Comparison of ENCODE assay signal across 32 cellular contexts in genomic region chr14:84421611-84422010, GRCh38.
A peak's percentile ranks its signal among the peaks of the same experiment; 100 is the strongest.
DNase-seq lines count a peak whose midpoint lies in the region; ATAC-seq and TF ChIP-seq lines count a peak whose summit lies in the region.
"Had no signal": no experiment of that assay in that cellular context is flagged by ENCODE, and none has a peak within 500 bp of the region (broad histone marks: within the 10 kb centered on the region; RNA-seq: fewer than 3 reads in every experiment).

No MANE protein-coding gene starts in this region.

- no peaks in the 10 kb centered on the region for H4K20me1 ChIP-seq in OCI-LY7 (ENCODE audit: insufficient read depth, low read length)
- H4K20me1 ChIP-seq: BLaER1 treated with 17β-estradiol and CSF1 and Interleukin-3, amounts not matched to agents 10 nM and 100 nM had no signal

- POLR2A ChIA-PET in OCI-LY7 (lab: Charles Lee): no interaction called here

- H3K9me3 Mint-ChIP-seq in chondrocyte (ENCODE audit: low read depth) (peaks cover 21% of the 10 kb centered on the region), osteocyte (ENCODE audit: unreplicated experiment) (peaks cover 20% of the 10 kb centered on the region)
- H3K9me3 Mint-ChIP-seq: HFFc6 had no signal

- no peaks in the 10 kb centered on the region for H3K9me2 ChIP-seq in OCI-LY7 (ENCODE audit: insufficient read depth, low read length)
- H3K9me2 ChIP-seq: SK-N-SH had no signal

- ATAC-seq in HG03565 (IDR thresholded peaks at IDR 0.05; ENCODE audit: unreplicated experiment): no peak
- ATAC-seq: left lobe of liver, pancreas, upper lobe of right lung had no signal

- intact Hi-C loops in OCI-LY7 (cut with micrococcal nuclease; ENCODE audit: unreplicated experiment): no loop called here

- H3K4me1 Mint-ChIP-seq in chondrocyte (ENCODE audit: low read depth) (peaks cover 31% of the 10 kb centered on the region), osteocyte (ENCODE audit: unreplicated experiment) (peaks cover 32% of the 10 kb centered on the region)
- H3K4me1 Mint-ChIP-seq: activated B cell treated with CpG ODN at 0.5 μM for 24 hours; activated CD4-positive, alpha-beta T cell treated with anti-CD3 and anti-CD28 coated beads, Interleukin-2, amount 10 ng/mL, durations not matched to agents 7 days and 5 days; activated naive CD8-positive, alpha-beta T cell treated with anti-CD3 and anti-CD28 coated beads for 36 hours; memory B cell had no signal

- BruUV-seq in OCI-LY7 (replicated peaks; lab: Mats Ljungman, UMichigan): no TSS peak

- H3K27ac ChIP-seq in OCI-LY7 (ENCODE audit: low read depth, low read length, poor library complexity, severe bottlenecking): no peak overlapping the region
- H3K27ac ChIP-seq: ascending aorta; BLaER1 treated with 17β-estradiol and CSF1 and Interleukin-3, amounts not matched to agents 10 nM and 100 nM; pancreas; upper lobe of right lung had no signal

- DNase-seq in NCI-H146 treated with DMSO at 0.1 percent for 48 hours (lab: John Stamatoyannopoulos, UW; ENCODE audit: unreplicated experiment) (peak; percentile 2), NCI-H748 treated with DMSO at 0.1 percent for 48 hours (lab: John Stamatoyannopoulos, UW) (peak; percentile 62), chondrocyte (ENCODE audit: low spot score) (no peak), osteocyte (ENCODE audit: extremely low spot score, unreplicated experiment) (no peak), NCI-H774 (lab: John Stamatoyannopoulos, UW) (no peak), OCI-LY7 (ENCODE audit: low spot score) (no peak)
- DNase-seq: activated B cell treated with CpG ODN at 0.5 μM for 24 hours; activated CD4-positive, alpha-beta T cell treated with anti-CD3 and anti-CD28 coated beads, Interleukin-2, amount 10 ng/mL, durations not matched to agents 7 days and 5 days; activated gamma-delta T cell; activated naive CD8-positive, alpha-beta T cell treated with anti-CD3 and anti-CD28 coated beads for 36 hours; activated T-cell treated with anti-CD3 and anti-CD28 coated beads, Interleukin-2, amount 50 U/mL, for 1 hour; Caco-2; caudate nucleus; dermis blood vessel endothelial cell; GOT3; HFFc6; NCI-H1048; NCI-H1694 treated with DMSO at 0.1 percent for 48 hours; NCI-H2227 treated with DMSO at 0.1 percent for 48 hours; NCI-H526 treated with DMSO at 0.1 percent for 48 hours; pancreas; retina; RPMI8226; SK-N-SH; small intestine; stimulated activated naive CD4-positive, alpha-beta T cell; upper lobe of right lung had no signal

- no peaks in the 10 kb centered on the region for H3K9me3 ChIP-seq in OCI-LY7 (ENCODE audit: low read length)
- H3K9me3 ChIP-seq: ascending aorta, Caco-2, pancreas, SK-N-SH, upper lobe of right lung had no signal

- no peak for TF ChIP-seq CTCF in chondrocyte (IDR thresholded peaks at IDR 0.05)
- TF ChIP-seq CTCF in osteocyte (IDR thresholded peaks at IDR 0.05): no peak
- no peak for TF ChIP-seq CTCF in OCI-LY7 (conservative IDR thresholded peaks at IDR 0.05; ENCODE audit: low read length)

- no peaks in the 10 kb centered on the region for H3K4me1 ChIP-seq in OCI-LY7 (ENCODE audit: insufficient read depth, low read length, poor library complexity, severe bottlenecking)
- H3K4me1 ChIP-seq: ascending aorta; BLaER1 treated with 17β-estradiol and CSF1 and Interleukin-3, amounts not matched to agents 10 nM and 100 nM; upper lobe of right lung had no signal

- no peak overlapping the region for H3K4me3 ChIP-seq in OCI-LY7 (ENCODE audit: low read depth, low read length, poor library complexity, severe bottlenecking)
- H3K4me3 ChIP-seq: ascending aorta; BLaER1 treated with 17β-estradiol and CSF1 and Interleukin-3, amounts not matched to agents 10 nM and 100 nM; pancreas; upper lobe of right lung had no signal

- CTCF ChIA-PET in OCI-LY7 (lab: Charles Lee; ENCODE audit: unreplicated experiment): no interaction called here

- H3K36me3 Mint-ChIP-seq in chondrocyte (ENCODE audit: low read depth) (peaks cover 8% of the 10 kb centered on the region), osteocyte (ENCODE audit: unreplicated experiment) (peaks cover 5% of the 10 kb centered on the region)
- H3K36me3 Mint-ChIP-seq: activated naive CD8-positive, alpha-beta T cell treated with anti-CD3 and anti-CD28 coated beads for 36 hours; memory B cell had no signal

- no peak overlapping the region for H3K4me2 ChIP-seq in OCI-LY7 (ENCODE audit: low read length)
- H3K4me2 ChIP-seq: BLaER1 treated with 17β-estradiol and CSF1 and Interleukin-3, amounts not matched to agents 10 nM and 100 nM; SK-N-SH had no signal

- H3K27ac Mint-ChIP-seq in chondrocyte (ENCODE audit: unreplicated experiment) (peak overlapping the region; percentile 63), osteocyte (ENCODE audit: unreplicated experiment) (peak overlapping the region; percentile 44)
- H3K27ac Mint-ChIP-seq: activated B cell treated with CpG ODN at 0.5 μM for 24 hours; activated CD4-positive, alpha-beta T cell treated with anti-CD3 and anti-CD28 coated beads, Interleukin-2, amount 10 ng/mL, durations not matched to agents 7 days and 5 days; activated naive CD8-positive, alpha-beta T cell treated with anti-CD3 and anti-CD28 coated beads for 36 hours; HFFc6; memory B cell had no signal

- H2AFZ ChIP-seq in OCI-LY7 (ENCODE audit: low read length): no peak overlapping the region

- H3K36me3 ChIP-seq in OCI-LY7 (ENCODE audit: insufficient read depth, low read length): no peaks in the 10 kb centered on the region
- H3K36me3 ChIP-seq: ascending aorta; BLaER1 treated with 17β-estradiol and CSF1 and Interleukin-3, amounts not matched to agents 10 nM and 100 nM; pancreas; upper lobe of right lung had no signal

- H3K4me3 Mint-ChIP-seq in chondrocyte (ENCODE audit: unreplicated experiment) (no peak overlapping the region), osteocyte (ENCODE audit: unreplicated experiment) (no peak overlapping the region)
- H3K4me3 Mint-ChIP-seq: activated B cell treated with CpG ODN at 0.5 μM for 24 hours; activated CD4-positive, alpha-beta T cell treated with anti-CD3 and anti-CD28 coated beads, Interleukin-2, amount 10 ng/mL, durations not matched to agents 7 days and 5 days; activated naive CD8-positive, alpha-beta T cell treated with anti-CD3 and anti-CD28 coated beads for 36 hours; HFFc6; memory B cell had no signal

- no peaks in the 10 kb centered on the region for H3K79me2 ChIP-seq in OCI-LY7 (ENCODE audit: insufficient read depth, low read depth, low read length)

- H3K27me3 Mint-ChIP-seq in chondrocyte (ENCODE audit: low read depth): no peaks in the 10 kb centered on the region
- H3K27me3 Mint-ChIP-seq in osteocyte (ENCODE audit: unreplicated experiment): no peaks in the 10 kb centered on the region
- H3K27me3 Mint-ChIP-seq: activated B cell treated with CpG ODN at 0.5 μM for 24 hours; activated CD4-positive, alpha-beta T cell treated with anti-CD3 and anti-CD28 coated beads, Interleukin-2, amount 10 ng/mL, durations not matched to agents 7 days and 5 days; activated naive CD8-positive, alpha-beta T cell treated with anti-CD3 and anti-CD28 coated beads for 36 hours; memory B cell had no signal

Comparison
In these comparisons a context has a peak if more than half of its experiments do, and no peak if none do; other contexts are left out.
1. DNase-seq: peak in NCI-H146 treated with DMSO at 0.1 percent for 48 hours (single experiment) and NCI-H748 treated with DMSO at 0.1 percent for 48 hours (single experiment); none in chondrocyte (single experiment), osteocyte (single experiment), NCI-H774 (single experiment) and OCI-LY7 (single experiment).